9 cellular contexts compared by ENCODE assay signal in genomic region chr6:75204959-75205775, GRCh38. TPM values are rescaled to one million over a fixed set of nuclear protein-coding genes. Genes with fewer than 3 reads are reported as not detected.
DNase-seq lines count a peak whose midpoint lies in the region; ATAC-seq, FAIRE-seq and TF ChIP-seq lines count a peak whose summit lies in the region.
"Had no signal": no experiment of that assay in that cellular context is flagged by ENCODE, and none has a peak within 500 bp of the region (broad histone marks: within the 10 kb centered on the region; RNA-seq: fewer than 3 reads in every experiment).

No MANE protein-coding gene starts in this region.

- no peaks in the 10 kb centered on the region for H3K9me3 ChIP-seq in CD4-positive, alpha-beta memory T cell (ENCODE audit: control insufficient read depth in 1 of 2, low read length in 2 of 2)
- H3K9me3 ChIP-seq in keratinocyte (ENCODE audit: control insufficient read depth, low read depth, low read length): no peaks in the 10 kb centered on the region

- peak in 1 of 5 donors; percentile 23 for DNase-seq in CD4-positive, alpha-beta memory T cell
- DNase-seq in LNCaP clone FGC (ENCODE audit: low read depth) (no peak), astrocyte of the spinal cord (ENCODE audit: low read depth, low spot score) (peak; percentile 81), keratinocyte (ENCODE audit: low read depth, low spot score) (no peak), mucosa of gallbladder (ENCODE audit: low spot score) (no peak), mesenteric fat pad (ENCODE audit: low spot score) (no peak), NCI-H2171 treated with DMSO at 0.1 percent for 48 hours (lab: John Stamatoyannopoulos, UW) (no peak)
- peak; percentile 27 for DNase-seq in stimulated activated naive CD8-positive, alpha-beta T cell treated with anti-CD3 and anti-CD28 coated beads, Interleukin-15, Interleukin-2, amounts not matched to agents 100 U/mL and 50 U/mL, for 24 hours

- intact Hi-C loops in CD4-positive, alpha-beta memory T cell (cut with micrococcal nuclease): loop anchor here (1.0 kb wide), 1 partner anchor 1350 kb away; no protein-coding TSS in a partner anchor

- CTCF ChIA-PET in CD4-positive, alpha-beta memory T cell (lab: Charles Lee; ENCODE audit: partially characterized antibody): interaction anchor here (0.9 to 10.7 kb wide), 5 partner anchors 14 to 1528 kb away, joined by 3 to 281 read pairs (median 5); no protein-coding TSS in a partner anchor

- H3K79me2 ChIP-seq in keratinocyte (ENCODE audit: control insufficient read depth, insufficient read depth, low read length): peaks cover 50% of the 10 kb centered on the region

- no peaks in the 10 kb centered on the region for H3K36me3 Mint-ChIP-seq in CD4-positive, alpha-beta memory T cell

- H3K36me3 ChIP-seq in CD4-positive, alpha-beta memory T cell (ENCODE audit: insufficient read depth, low read length): no peaks in the 10 kb centered on the region
- peaks cover 3 to 8% of the 10 kb centered on the region in 2 experiments for H3K36me3 ChIP-seq in keratinocyte (ENCODE audit: control insufficient read depth in 2 of 2, extremely low read depth in 1 of 2, insufficient read depth in 2 of 2, low read length in 2 of 2)

- no peaks in the 10 kb centered on the region for H3K9me1 ChIP-seq in keratinocyte (ENCODE audit: control insufficient read depth, extremely low read depth, insufficient read depth, low read length)

- TF ChIP-seq CTCF in LNCaP clone FGC (IDR thresholded peaks at IDR 0.05; ENCODE audit: control insufficient read depth, extremely low read depth, insufficient read depth): no peak
- TF ChIP-seq CTCF in astrocyte of the spinal cord (IDR thresholded peaks at IDR 0.05; ENCODE audit: low read depth, low read length): no peak
- peak in 1 of 3 experiments; percentile 14 for TF ChIP-seq CTCF in keratinocyte (optimal IDR thresholded peaks at IDR 0.05 in 1 of 3, IDR thresholded peaks at IDR 0.05 in 1 of 3, conservative IDR thresholded peaks at IDR 0.05 in 1 of 3; ENCODE audit: extremely low read depth in 1 of 3, insufficient read depth in 2 of 3, low read length in 3 of 3)

- no peaks in the 10 kb centered on the region for H4K20me1 ChIP-seq in keratinocyte (ENCODE audit: control insufficient read depth, extremely low read depth, insufficient read depth, low read length)

- H3K4me3 Mint-ChIP-seq in CD4-positive, alpha-beta memory T cell: peak overlapping the region; percentile 72 to 91 (median 80)

- peak overlapping the region; percentile 88 for H3K4me2 ChIP-seq in keratinocyte (ENCODE audit: control insufficient read depth, extremely low read depth, insufficient read depth, low read depth, low read length)

- H3K4me1 Mint-ChIP-seq in CD4-positive, alpha-beta memory T cell: peaks cover 35 to 65% (median 50%) of the 10 kb centered on the region in 4 donors

- H2AFZ ChIP-seq in keratinocyte (ENCODE audit: control insufficient read depth, low read length): peak overlapping the region; percentile 76

- no peak for FAIRE-seq in keratinocyte (lab: Jason Lieb, UNC)
- FAIRE-seq: frontal cortex had no signal

- peaks cover 66 to 69% of the 10 kb centered on the region in 2 donors for H3K27me3 Mint-ChIP-seq in CD4-positive, alpha-beta memory T cell

- dilution Hi-C loops in keratinocyte (cut with MboI; ENCODE audit: extremely low pct_ligation_motif_present, low sequenced_read_pairs): no loop called here

- peak overlapping the region in 1 of 7 donors; percentile 3 for H3K27ac Mint-ChIP-seq in CD4-positive, alpha-beta memory T cell

- H3K4me1 ChIP-seq in CD4-positive, alpha-beta memory T cell (ENCODE audit: insufficient read depth, low read length): peaks cover 50% of the 10 kb centered on the region
- H3K4me1 ChIP-seq in keratinocyte (ENCODE audit: control insufficient read depth, extremely low read depth, insufficient read depth, low read length): peaks cover 21% of the 10 kb centered on the region

- no peak for ATAC-seq in stimulated activated naive CD8-positive, alpha-beta T cell treated with anti-CD3 and anti-CD28 coated beads, Interleukin-15, Interleukin-2, amounts not matched to agents 100 U/mL and 50 U/mL, for 24 hours

- H3K27ac ChIP-seq in CD4-positive, alpha-beta memory T cell (ENCODE audit: low read depth, low read length): no peak overlapping the region
- H3K27ac ChIP-seq in keratinocyte (ENCODE audit: control insufficient read depth, insufficient read depth, low read length): peak overlapping the region; percentile 92

- H3K27me3 ChIP-seq in CD4-positive, alpha-beta memory T cell (ENCODE audit: insufficient read depth, low read length): peaks cover 39% of the 10 kb centered on the region
- H3K27me3 ChIP-seq in keratinocyte (ENCODE audit: control insufficient read depth, extremely low read depth, insufficient read depth, low read length): no peaks in the 10 kb centered on the region

- H3K4me3 ChIP-seq in CD4-positive, alpha-beta memory T cell (ENCODE audit: low read length in 2 of 2): peak overlapping the region in 1 of 2 donors; percentile 31
- peak overlapping the region; percentile 34 for H3K4me3 ChIP-seq in LNCaP clone FGC (ENCODE audit: low read depth, low read length)
- peak overlapping the region; percentile 90 for H3K4me3 ChIP-seq in astrocyte of the spinal cord (ENCODE audit: low read depth, low read length)
- H3K4me3 ChIP-seq in keratinocyte (ENCODE audit: control insufficient read depth in 2 of 3, extremely low read depth in 1 of 3, insufficient read depth in 2 of 3, low read depth in 1 of 3, low read length in 3 of 3): peak overlapping the region; percentile 77 to 98 (median 97)

- in situ Hi-C loops in astrocyte of the spinal cord (cut with HindIII; ENCODE audit: low sequenced_read_pairs): no loop called here

- H3K9ac ChIP-seq in keratinocyte (ENCODE audit: control insufficient read depth, extremely low read depth, insufficient read depth, low read length): peak overlapping the region; percentile 98

- POLR2A ChIA-PET in CD4-positive, alpha-beta memory T cell (lab: Charles Lee; ENCODE audit: partially characterized antibody): no interaction called here

- H3K9me3 Mint-ChIP-seq in CD4-positive, alpha-beta memory T cell: peaks cover 0 to 2% (median 0%) of the 10 kb centered on the region in 8 donors

RNA-seq across cellular contexts. Expression of gene COL12A1, which starts 0.7 kb away (rescaled TPM):
- not detected for total RNA-seq in CD4-positive, alpha-beta memory T cell
- polyA plus RNA-seq in CD4-positive, alpha-beta memory T cell: not detected
- polyA plus RNA-seq in keratinocyte: 82.3 to 152 TPM (median 96.9 TPM) in 3 replicates
- 7.1 TPM for polyA plus RNA-seq in keratinocyte (2011; ENCODE audit: low read depth)
- 15.0 and 22.4 TPM in 2 replicates for polyA plus RNA-seq in keratinocyte (2011; cell fraction: cytosol; rRNA removed)
- 195 and 205 TPM in 2 replicates for polyA plus RNA-seq in keratinocyte (2011; cell fraction: nucleus; rRNA removed)
- 3.6 and 129 TPM in 2 replicates for polyA plus RNA-seq in keratinocyte (2012; ENCODE audit: low replicate concordance)
- polyA minus RNA-seq in keratinocyte: 274 to 427 TPM (median 290 TPM) in 3 replicates
- 51.0 TPM for polyA minus RNA-seq in keratinocyte (2011; cell fraction: cytosol; rRNA and poly(A)+ RNA removed)
- polyA minus RNA-seq in keratinocyte (2011; cell fraction: nucleus; rRNA and poly(A)+ RNA removed): 365 and 633 TPM in 2 replicates
- 46.8 TPM for total RNA-seq in mucosa of gallbladder
- total RNA-seq in mesenteric fat pad: 376 TPM

RNA-seq across cellular contexts. Expression of gene COX7A2, which starts 38.4 kb away (rescaled TPM):
- total RNA-seq in CD4-positive, alpha-beta memory T cell: 100 to 1,000 TPM; 188 to 201 TPM
- polyA plus RNA-seq in CD4-positive, alpha-beta memory T cell: 1,000 to 10,000 TPM in 1 of 2 donors, 100 to 1,000 TPM in 1; 809 to 1,007 TPM
- polyA plus RNA-seq in keratinocyte: 160 to 489 TPM (median 474 TPM) in 3 replicates
- 441 TPM for polyA plus RNA-seq in keratinocyte (2011; ENCODE audit: low read depth)
- 152 and 383 TPM in 2 replicates for polyA plus RNA-seq in keratinocyte (2011; cell fraction: cytosol; rRNA removed)
- 97.3 and 102 TPM in 2 replicates for polyA plus RNA-seq in keratinocyte (2011; cell fraction: nucleus; rRNA removed)
- 399 and 440 TPM in 2 replicates for polyA plus RNA-seq in keratinocyte (2012; ENCODE audit: low replicate concordance)
- 31.6 to 65.8 TPM (median 56.6 TPM) in 3 replicates for polyA minus RNA-seq in keratinocyte
- polyA minus RNA-seq in keratinocyte (2011; cell fraction: cytosol; rRNA and poly(A)+ RNA removed): 76.7 TPM
- polyA minus RNA-seq in keratinocyte (2011; cell fraction: nucleus; rRNA and poly(A)+ RNA removed): 8.4 and 14.3 TPM in 2 replicates
- 376 TPM for total RNA-seq in mucosa of gallbladder
- 336 TPM for total RNA-seq in mesenteric fat pad

Comparison
In these comparisons a context has a peak if more than half of its experiments do, and no peak if none do; other contexts are left out.
1. DNase-seq: peak in astrocyte of the spinal cord (single experiment) and stimulated activated naive CD8-positive, alpha-beta T cell treated with anti-CD3 and anti-CD28 coated beads, Interleukin-15, Interleukin-2, amounts not matched to agents 100 U/mL and 50 U/mL, for 24 hours (single experiment); none in LNCaP clone FGC (single experiment), keratinocyte (single experiment), mucosa of gallbladder (single experiment), mesenteric fat pad (single experiment) and NCI-H2171 treated with DMSO at 0.1 percent for 48 hours (single experiment).
2. RNA of gene COL12A1, which starts 0.7 kb away (total RNA-seq): 376 TPM in mesenteric fat pad (single experiment) and 46.8 TPM in mucosa of gallbladder (single experiment); not detected in CD4-positive, alpha-beta memory T cell; every median in the first group is over 10 times any median in the second.